1 cellular context compared by ENCODE assay signal in genomic region chr11:4480577-4481539, GRCh38.
TF ChIP-seq lines count a peak whose summit lies in the region.

No MANE protein-coding gene starts in this region.

TF ChIP-seq in K562, 482 proteins besides CTCF, POLR2A, EP300 and RAD21 (continued from another document):
- TF ChIP-seq ZNF407 (IDR thresholded peaks at IDR 0.05; ENCODE audit: low read depth) (no peak), RFX5 (IDR thresholded peaks at IDR 0.05; ENCODE audit: low read depth, low read length) (no peak), MLLT1 (IDR thresholded peaks at IDR 0.05) (no peak), SAFB (IDR thresholded peaks at IDR 0.05; ENCODE audit: borderline replicate concordance, low read depth, low read length) (no peak), HBP1 (CRISPR knock-in tag; IDR thresholded peaks at IDR 0.05) (no peak)
- TF ChIP-seq, protein P1, sequence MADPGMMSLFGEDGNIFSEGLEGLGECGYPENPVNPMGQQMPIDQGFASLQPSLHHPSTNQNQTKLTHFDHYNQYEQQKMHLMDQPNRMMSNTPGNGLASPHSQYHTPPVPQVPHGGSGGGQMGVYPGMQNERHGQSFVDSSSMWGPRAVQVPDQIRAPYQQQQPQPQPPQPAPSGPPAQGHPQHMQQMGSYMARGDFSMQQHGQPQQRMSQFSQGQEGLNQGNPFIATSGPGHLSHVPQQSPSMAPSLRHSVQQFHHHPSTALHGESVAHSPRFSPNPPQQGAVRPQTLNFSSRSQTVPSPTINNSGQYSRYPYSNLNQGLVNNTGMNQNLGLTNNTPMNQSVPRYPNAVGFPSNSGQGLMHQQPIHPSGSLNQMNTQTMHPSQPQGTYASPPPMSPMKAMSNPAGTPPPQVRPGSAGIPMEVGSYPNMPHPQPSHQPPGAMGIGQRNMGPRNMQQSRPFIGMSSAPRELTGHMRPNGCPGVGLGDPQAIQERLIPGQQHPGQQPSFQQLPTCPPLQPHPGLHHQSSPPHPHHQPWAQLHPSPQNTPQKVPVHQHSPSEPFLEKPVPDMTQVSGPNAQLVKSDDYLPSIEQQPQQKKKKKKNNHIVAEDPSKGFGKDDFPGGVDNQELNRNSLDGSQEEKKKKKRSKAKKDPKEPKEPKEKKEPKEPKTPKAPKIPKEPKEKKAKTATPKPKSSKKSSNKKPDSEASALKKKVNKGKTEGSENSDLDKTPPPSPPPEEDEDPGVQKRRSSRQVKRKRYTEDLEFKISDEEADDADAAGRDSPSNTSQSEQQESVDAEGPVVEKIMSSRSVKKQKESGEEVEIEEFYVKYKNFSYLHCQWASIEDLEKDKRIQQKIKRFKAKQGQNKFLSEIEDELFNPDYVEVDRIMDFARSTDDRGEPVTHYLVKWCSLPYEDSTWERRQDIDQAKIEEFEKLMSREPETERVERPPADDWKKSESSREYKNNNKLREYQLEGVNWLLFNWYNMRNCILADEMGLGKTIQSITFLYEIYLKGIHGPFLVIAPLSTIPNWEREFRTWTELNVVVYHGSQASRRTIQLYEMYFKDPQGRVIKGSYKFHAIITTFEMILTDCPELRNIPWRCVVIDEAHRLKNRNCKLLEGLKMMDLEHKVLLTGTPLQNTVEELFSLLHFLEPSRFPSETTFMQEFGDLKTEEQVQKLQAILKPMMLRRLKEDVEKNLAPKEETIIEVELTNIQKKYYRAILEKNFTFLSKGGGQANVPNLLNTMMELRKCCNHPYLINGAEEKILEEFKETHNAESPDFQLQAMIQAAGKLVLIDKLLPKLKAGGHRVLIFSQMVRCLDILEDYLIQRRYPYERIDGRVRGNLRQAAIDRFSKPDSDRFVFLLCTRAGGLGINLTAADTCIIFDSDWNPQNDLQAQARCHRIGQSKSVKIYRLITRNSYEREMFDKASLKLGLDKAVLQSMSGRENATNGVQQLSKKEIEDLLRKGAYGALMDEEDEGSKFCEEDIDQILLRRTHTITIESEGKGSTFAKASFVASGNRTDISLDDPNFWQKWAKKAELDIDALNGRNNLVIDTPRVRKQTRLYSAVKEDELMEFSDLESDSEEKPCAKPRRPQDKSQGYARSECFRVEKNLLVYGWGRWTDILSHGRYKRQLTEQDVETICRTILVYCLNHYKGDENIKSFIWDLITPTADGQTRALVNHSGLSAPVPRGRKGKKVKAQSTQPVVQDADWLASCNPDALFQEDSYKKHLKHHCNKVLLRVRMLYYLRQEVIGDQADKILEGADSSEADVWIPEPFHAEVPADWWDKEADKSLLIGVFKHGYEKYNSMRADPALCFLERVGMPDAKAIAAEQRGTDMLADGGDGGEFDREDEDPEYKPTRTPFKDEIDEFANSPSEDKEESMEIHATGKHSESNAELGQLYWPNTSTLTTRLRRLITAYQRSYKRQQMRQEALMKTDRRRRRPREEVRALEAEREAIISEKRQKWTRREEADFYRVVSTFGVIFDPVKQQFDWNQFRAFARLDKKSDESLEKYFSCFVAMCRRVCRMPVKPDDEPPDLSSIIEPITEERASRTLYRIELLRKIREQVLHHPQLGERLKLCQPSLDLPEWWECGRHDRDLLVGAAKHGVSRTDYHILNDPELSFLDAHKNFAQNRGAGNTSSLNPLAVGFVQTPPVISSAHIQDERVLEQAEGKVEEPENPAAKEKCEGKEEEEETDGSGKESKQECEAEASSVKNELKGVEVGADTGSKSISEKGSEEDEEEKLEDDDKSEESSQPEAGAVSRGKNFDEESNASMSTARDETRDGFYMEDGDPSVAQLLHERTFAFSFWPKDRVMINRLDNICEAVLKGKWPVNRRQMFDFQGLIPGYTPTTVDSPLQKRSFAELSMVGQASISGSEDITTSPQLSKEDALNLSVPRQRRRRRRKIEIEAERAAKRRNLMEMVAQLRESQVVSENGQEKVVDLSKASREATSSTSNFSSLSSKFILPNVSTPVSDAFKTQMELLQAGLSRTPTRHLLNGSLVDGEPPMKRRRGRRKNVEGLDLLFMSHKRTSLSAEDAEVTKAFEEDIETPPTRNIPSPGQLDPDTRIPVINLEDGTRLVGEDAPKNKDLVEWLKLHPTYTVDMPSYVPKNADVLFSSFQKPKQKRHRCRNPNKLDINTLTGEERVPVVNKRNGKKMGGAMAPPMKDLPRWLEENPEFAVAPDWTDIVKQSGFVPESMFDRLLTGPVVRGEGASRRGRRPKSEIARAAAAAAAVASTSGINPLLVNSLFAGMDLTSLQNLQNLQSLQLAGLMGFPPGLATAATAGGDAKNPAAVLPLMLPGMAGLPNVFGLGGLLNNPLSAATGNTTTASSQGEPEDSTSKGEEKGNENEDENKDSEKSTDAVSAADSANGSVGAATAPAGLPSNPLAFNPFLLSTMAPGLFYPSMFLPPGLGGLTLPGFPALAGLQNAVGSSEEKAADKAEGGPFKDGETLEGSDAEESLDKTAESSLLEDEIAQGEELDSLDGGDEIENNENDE (IDR thresholded peaks at IDR 0.05; ENCODE audit: low read depth, low read length) = no peak
